20 cellular contexts compared by ENCODE assay signal in the genomic region with DNA sequence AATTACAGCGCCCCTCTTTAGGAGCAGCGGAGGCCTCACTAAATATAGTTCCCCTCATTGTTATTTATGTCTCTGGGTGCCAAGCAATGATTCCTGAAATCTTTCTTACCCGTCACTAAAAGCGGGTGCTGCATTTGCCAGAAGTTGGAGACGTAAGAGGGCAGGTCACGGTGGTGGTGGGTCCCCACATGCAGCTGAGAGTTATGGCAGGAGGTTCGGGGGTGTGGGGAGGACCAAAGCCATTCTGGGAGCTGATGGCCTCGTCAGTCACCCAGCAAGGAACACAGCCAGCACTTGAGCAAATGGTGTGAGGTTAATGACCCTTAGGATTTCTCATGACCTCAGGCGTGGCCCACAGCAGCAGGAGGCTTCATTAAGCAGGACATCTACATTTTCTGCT.
A peak's percentile ranks its signal among the peaks of the same experiment; 100 is the strongest.
DNase-seq lines count a peak whose midpoint lies in the region; ATAC-seq, FAIRE-seq and TF ChIP-seq lines count a peak whose summit lies in the region.
"Had no signal": no experiment of that assay in that cellular context is flagged by ENCODE, and none has a peak within 500 bp of the region (broad histone marks: within the 10 kb centered on the region; RNA-seq: fewer than 3 reads in every experiment).

No MANE protein-coding gene starts in this region.

- no peak overlapping the region for H2BK5ac ChIP-seq in neuronal stem cell (ENCODE audit: low read length)

- H3K27ac Mint-ChIP-seq in stimulated activated naive CD8-positive, alpha-beta T cell treated with anti-CD3 and anti-CD28 coated beads, Interleukin-15, amount 100 ng/mL, for 72 hours: no peak overlapping the region
- no peak overlapping the region for H3K27ac Mint-ChIP-seq in activated CD8-positive, alpha-beta T cell treated with anti-CD3 and anti-CD28 coated beads for 36 hours
- H3K27ac Mint-ChIP-seq: CD4-positive, alpha-beta memory T cell had no signal

- FAIRE-seq in urothelium cell line (lab: Jason Lieb, UNC): peak; percentile 17
- FAIRE-seq: G401.6, GM12878, GM19239, H1 had no signal

- H3K14ac ChIP-seq in neuronal stem cell (ENCODE audit: low read length): no peak overlapping the region

- no peaks in the 10 kb centered on the region for H3K9me3 ChIP-seq in neuronal stem cell (replicated peaks in 1 of 2; ENCODE audit: control insufficient read depth in 2 of 2, insufficient read depth in 1 of 2, low read depth in 1 of 2, low read length in 2 of 2)

- H4K8ac ChIP-seq in neuronal stem cell (ENCODE audit: low read depth, low read length): no peak overlapping the region

- no peak overlapping the region for H4K91ac ChIP-seq in neuronal stem cell (ENCODE audit: low read depth, low read length, poor library complexity)

- no peaks in the 10 kb centered on the region for H3K79me1 ChIP-seq in neuronal stem cell (ENCODE audit: low read depth, low read length)

- TF ChIP-seq CTCF in activated CD8-positive, alpha-beta T cell treated with anti-CD3 and anti-CD28 coated beads for 36 hours (IDR thresholded peaks at IDR 0.05): no peak

- H3K4me3 ChIP-seq in neuronal stem cell (ENCODE audit: low read length in 2 of 2): no peak overlapping the region
- H3K4me3 ChIP-seq: GM12878, GM23248 had no signal

- H3K9me3 Mint-ChIP-seq in stimulated activated naive CD8-positive, alpha-beta T cell treated with anti-CD3 and anti-CD28 coated beads, Interleukin-15, amount 100 ng/mL, for 72 hours: no peaks in the 10 kb centered on the region
- no peaks in the 10 kb centered on the region for H3K9me3 Mint-ChIP-seq in activated CD8-positive, alpha-beta T cell treated with anti-CD3 and anti-CD28 coated beads for 36 hours
- H3K9me3 Mint-ChIP-seq: CD4-positive, alpha-beta memory T cell had no signal

- H3K18ac ChIP-seq in neuronal stem cell (ENCODE audit: low read length): no peak overlapping the region

- H2BK12ac ChIP-seq in neuronal stem cell (ENCODE audit: low read length): no peak overlapping the region

- peak overlapping the region; percentile 48 for H2AK5ac ChIP-seq in neuronal stem cell (ENCODE audit: low read depth, low read length)

- no peaks in the 10 kb centered on the region for H3K36me3 ChIP-seq in neuronal stem cell (replicated peaks in 1 of 2; ENCODE audit: control insufficient read depth in 2 of 2, insufficient read depth in 2 of 2, low read length in 2 of 2)

- no peak for ATAC-seq in stimulated activated naive CD8-positive, alpha-beta T cell treated with anti-CD3 and anti-CD28 coated beads, Interleukin-15, amount 100 ng/mL, for 72 hours
- ATAC-seq in activated CD8-positive, alpha-beta T cell treated with anti-CD3 and anti-CD28 coated beads for 36 hours: no peak
- ATAC-seq: GM12878 had no signal

- intact Hi-C loops in activated CD8-positive, alpha-beta T cell treated with anti-CD3 and anti-CD28 coated beads for 36 hours (cut with micrococcal nuclease): no loop called here

- H2AFZ ChIP-seq in neuronal stem cell (ENCODE audit: low read length): no peak overlapping the region
- H2AFZ ChIP-seq: GM23248 had no signal

- H3K9ac ChIP-seq in neuronal stem cell (ENCODE audit: low read depth, low read length, poor library complexity): no peak overlapping the region
- H3K9ac ChIP-seq: GM23248 had no signal

- no CpG with 5 or more reads among the region's 9 CpGs for WGBS in neuronal stem cell (ENCODE audit: extremely low coverage in 2 of 2, insufficient read length in 2 of 2, insufficient replicate concordance in 1 of 2), 2 donors

- H3K36me3 Mint-ChIP-seq in activated CD8-positive, alpha-beta T cell treated with anti-CD3 and anti-CD28 coated beads for 36 hours (ENCODE audit: low read depth): no peaks in the 10 kb centered on the region
- H3K36me3 Mint-ChIP-seq: CD4-positive, alpha-beta memory T cell had no signal

- peaks cover 0 to 25% (median 0%) of the 10 kb centered on the region in 3 experiments for H3K27me3 ChIP-seq in neuronal stem cell (ENCODE audit: control insufficient read depth in 3 of 3, insufficient read depth in 3 of 3, low read depth in 1 of 3, low read length in 3 of 3)

- H2BK120ac ChIP-seq in neuronal stem cell (ENCODE audit: low read depth, low read length): no peak overlapping the region

- H3K4me3 Mint-ChIP-seq in stimulated activated naive CD8-positive, alpha-beta T cell treated with anti-CD3 and anti-CD28 coated beads, Interleukin-15, amount 100 ng/mL, for 72 hours: no peak overlapping the region
- H3K4me3 Mint-ChIP-seq in activated CD8-positive, alpha-beta T cell treated with anti-CD3 and anti-CD28 coated beads for 36 hours: no peak overlapping the region
- H3K4me3 Mint-ChIP-seq: CD4-positive, alpha-beta memory T cell had no signal

- peaks cover 0 to 23% of the 10 kb centered on the region in 2 donors for H3K4me1 ChIP-seq in neuronal stem cell (ENCODE audit: control insufficient read depth in 2 of 2, insufficient read depth in 1 of 2, low read depth in 1 of 2, low read length in 2 of 2)

- peaks cover 14% of the 10 kb centered on the region for H3K4me1 Mint-ChIP-seq in stimulated activated naive CD8-positive, alpha-beta T cell treated with anti-CD3 and anti-CD28 coated beads, Interleukin-15, amount 100 ng/mL, for 72 hours
- H3K4me1 Mint-ChIP-seq in activated CD8-positive, alpha-beta T cell treated with anti-CD3 and anti-CD28 coated beads for 36 hours (ENCODE audit: low read depth): no peaks in the 10 kb centered on the region
- H3K4me1 Mint-ChIP-seq: CD4-positive, alpha-beta memory T cell had no signal

- POLR2A ChIA-PET in activated CD8-positive, alpha-beta T cell treated with anti-CD3 and anti-CD28 coated beads for 36 hours (lab: Charles Lee): no interaction called here

- DNase-seq in ecto neural progenitor cell (ENCODE audit: low spot score): peak; percentile 45
- peak; percentile 64 for DNase-seq in myocyte (ENCODE audit: low read depth)
- DNase-seq in neuronal stem cell (ENCODE audit: low spot score): no peak
- no peak for DNase-seq in urothelium cell line (ENCODE audit: low spot score)
- no peak for DNase-seq in activated CD4-positive, alpha-beta T cell treated with anti-CD3 and anti-CD28 coated beads, Interleukin-2, amount 50 U/mL, for 48 hours
- DNase-seq in stimulated activated naive CD8-positive, alpha-beta T cell treated with anti-CD3 and anti-CD28 coated beads, Interleukin-15, amount 100 ng/mL, for 72 hours: no peak
- no peak for DNase-seq in activated CD8-positive, alpha-beta T cell treated with anti-CD3 and anti-CD28 coated beads for 36 hours
- DNase-seq: C1 segment of cervical spinal cord; Calu3; CD4-positive, alpha-beta memory T cell; COR-L47; DMS53; DND-41; GM23248; H7; HCEC 1CT had no signal

- H3K23ac ChIP-seq in neuronal stem cell (ENCODE audit: low read depth, low read length, poor library complexity): no peak overlapping the region

- CTCF ChIA-PET in activated CD8-positive, alpha-beta T cell treated with anti-CD3 and anti-CD28 coated beads for 36 hours (lab: Charles Lee): no interaction called here

- no peak overlapping the region for H3K4me2 ChIP-seq in neuronal stem cell (ENCODE audit: insufficient read depth, low read length, poor library complexity, severe bottlenecking)

- H3K4ac ChIP-seq in neuronal stem cell (ENCODE audit: low read length): no peak overlapping the region

- no peak overlapping the region for H3K27ac ChIP-seq in neuronal stem cell (replicated peaks; ENCODE audit: low read length)
- H3K27ac ChIP-seq: GM23248 had no signal

- peaks cover 35% of the 10 kb centered on the region for H3K27me3 Mint-ChIP-seq in stimulated activated naive CD8-positive, alpha-beta T cell treated with anti-CD3 and anti-CD28 coated beads, Interleukin-15, amount 100 ng/mL, for 72 hours
- peaks cover 18% of the 10 kb centered on the region for H3K27me3 Mint-ChIP-seq in activated CD8-positive, alpha-beta T cell treated with anti-CD3 and anti-CD28 coated beads for 36 hours

- no peak overlapping the region for H2BK15ac ChIP-seq in neuronal stem cell (ENCODE audit: low read length)

Comparison
In these comparisons a context has a peak if more than half of its experiments do, and no peak if none do; other contexts are left out.
1. DNase-seq: peak in ecto neural progenitor cell (single experiment) and myocyte (single experiment); none in neuronal stem cell (single experiment), urothelium cell line (single experiment), activated CD4-positive, alpha-beta T cell treated with anti-CD3 and anti-CD28 coated beads, Interleukin-2, amount 50 U/mL, for 48 hours (0 of 2), stimulated activated naive CD8-positive, alpha-beta T cell treated with anti-CD3 and anti-CD28 coated beads, Interleukin-15, amount 100 ng/mL, for 72 hours (0 of 2) and activated CD8-positive, alpha-beta T cell treated with anti-CD3 and anti-CD28 coated beads for 36 hours (single experiment).